8 cellular contexts compared by ENCODE assay signal in genomic region chr11:119666463-119667131, GRCh38.
DNase-seq lines count a peak whose midpoint lies in the region; ATAC-seq and TF ChIP-seq lines count a peak whose summit lies in the region.

No MANE protein-coding gene starts in this region.

- DNase-seq in HCEC 1CT (peak; percentile 58), NCI-H1105 (lab: John Stamatoyannopoulos, UW) (peak; percentile 30), cerebellar cortex (ENCODE audit: low spot score) (peak; percentile 87), islet precursor cell (peak; percentile 91)
- DNase-seq in activated CD4-positive, CD25-positive, alpha-beta regulatory T cell (lab: John Stamatoyannopoulos, UW) = peak in 3 of 4 experiments; percentile 5 to 12 (median 10)
- DNase-seq in stimulated activated CD4-positive, alpha-beta T cell treated with anti-CD3 and anti-CD28 coated beads, Interleukin-1b, Interleukin-23, amount 100 ng/mL, for 1 hour (ENCODE audit: low read depth in 2 of 2) = peak; percentile 11 to 28

- TF ChIP-seq CTCF in GM12872 (IDR thresholded peaks at IDR 0.05; ENCODE audit: insufficient read depth, low read depth, low read length) = peak; percentile 97

- ATAC-seq in HG02870 (IDR thresholded peaks at IDR 0.05; ENCODE audit: unreplicated experiment) = no peak

Comparison
In these comparisons a context has a peak if more than half of its experiments do, and no peak if none do; other contexts are left out.
1. DNase-seq: peak in every context shown above with its lines; median percentile 91 in islet precursor cell; 87 in cerebellar cortex; 58 in HCEC 1CT; 30 in NCI-H1105; 20 in stimulated activated CD4-positive, alpha-beta T cell treated with anti-CD3 and anti-CD28 coated beads, Interleukin-1b, Interleukin-23, amount 100 ng/mL, for 1 hour; 10 in activated CD4-positive, CD25-positive, alpha-beta regulatory T cell.